Comparison of ENCODE assay signal across 10 cellular contexts in genomic region chr9:17802249-17802857, GRCh38.
DNase-seq lines count a peak whose midpoint lies in the region; ATAC-seq, FAIRE-seq and TF ChIP-seq lines count a peak whose summit lies in the region.
"Had no signal": no experiment of that assay in that cellular context is flagged by ENCODE, and none has a peak within 500 bp of the region (broad histone marks: within the 10 kb centered on the region; RNA-seq: fewer than 3 reads in every experiment).

No MANE protein-coding gene starts in this region.

- TF ChIP-seq POLR2A in HepG2 (IDR thresholded peaks at IDR 0.05; ENCODE audit: insufficient read depth in 1 of 2, low read depth in 2 of 2, low read length in 2 of 2), result no peak
- TF ChIP-seq POLR2A in vagina (IDR thresholded peaks at IDR 0.05), result no peak

- no peaks in the 10 kb centered on the region for H3K9me3 Mint-ChIP-seq in astrocyte (ENCODE audit: unreplicated experiment)

- DNase-seq in DMS53 treated with DMSO at 0.1 percent for 48 hours (lab: John Stamatoyannopoulos, UW; ENCODE audit: unreplicated experiment), result peak; percentile 8
- DNase-seq in astrocyte (ENCODE audit: low read depth), result no peak
- DNase-seq in HepG2 (ENCODE audit: low spot score), result no peak
- no peak for DNase-seq in vagina (ENCODE audit: extremely low spot score in 2 of 2)
- no peak for DNase-seq in stimulated activated CD8-positive, alpha-beta memory T cell treated with anti-CD3 and anti-CD28 coated beads, Interleukin-4, amount 100 ng/mL, for 48 hours
- DNase-seq: pancreas, tibial artery had no signal

- H3K27ac ChIP-seq in astrocyte (ENCODE audit: low read depth, low read length), result no peak overlapping the region
- H3K27ac ChIP-seq in HepG2 (ENCODE audit: extremely low read length, insufficient read depth, low read length), result no peak overlapping the region
- no peak overlapping the region for H3K27ac ChIP-seq in vagina
- H3K27ac ChIP-seq: pancreas, tibial artery had no signal

- POLR2A ChIA-PET in HepG2 (lab: Yijun Ruan, JAX), result no interaction called here

- no peaks in the 10 kb centered on the region for H3K9me3 ChIP-seq in astrocyte (ENCODE audit: insufficient read depth, low read depth, low read length)
- H3K9me3 ChIP-seq in HepG2 (ENCODE audit: low read length), result no peaks in the 10 kb centered on the region
- H3K9me3 ChIP-seq in vagina, result no peaks in the 10 kb centered on the region
- H3K9me3 ChIP-seq: pancreas, tibial artery had no signal

- no peaks in the 10 kb centered on the region for H3K36me3 Mint-ChIP-seq in astrocyte (ENCODE audit: low read depth, unreplicated experiment)

- no peak for FAIRE-seq in astrocyte (lab: Jason Lieb, UNC)
- no peak for FAIRE-seq in HepG2 (lab: Jason Lieb, UNC)
- FAIRE-seq: pancreas had no signal

- H3K79me2 ChIP-seq in astrocyte (ENCODE audit: insufficient read depth, low read length) (no peaks in the 10 kb centered on the region), HepG2 (ENCODE audit: insufficient read depth, low read length) (no peaks in the 10 kb centered on the region)

- H3K4me1 ChIP-seq in astrocyte (ENCODE audit: insufficient read depth, low read length) (no peaks in the 10 kb centered on the region), HepG2 (ENCODE audit: insufficient read depth, low read length) (no peaks in the 10 kb centered on the region), vagina (no peaks in the 10 kb centered on the region)
- H3K4me1 ChIP-seq: pancreas, tibial artery had no signal

- BruUV-seq in HepG2 (replicated peaks; lab: Mats Ljungman, UMichigan), result no TSS peak

- TF ChIP-seq CTCF in astrocyte (IDR thresholded peaks at IDR 0.05; ENCODE audit: insufficient read depth, low read depth, low read length) (peak; percentile 66), HepG2 (CRISPR knock-in tag; IDR thresholded peaks at IDR 0.05) (0 out of 2 replicates have a peak, but pooled peaks have one; percentile 22), vagina (IDR thresholded peaks at IDR 0.05) (no peak)

- peaks cover 11% of the 10 kb centered on the region for H3K27me3 Mint-ChIP-seq in astrocyte (ENCODE audit: low read depth, unreplicated experiment)

- H3K4me3 Mint-ChIP-seq in astrocyte (ENCODE audit: unreplicated experiment), result no peak overlapping the region

- no peak overlapping the region for H3K9ac ChIP-seq in astrocyte (ENCODE audit: low read length)
- H3K9ac ChIP-seq in HepG2 (ENCODE audit: insufficient read depth, low read depth, low read length), result no peak overlapping the region

- H3K4me2 ChIP-seq in astrocyte (ENCODE audit: low read length) (no peak overlapping the region), HepG2 (ENCODE audit: low read depth, low read length) (no peak overlapping the region)

- TF ChIP-seq RAD21 in Ishikawa (IDR thresholded peaks at IDR 0.05; ENCODE audit: low read depth) (peak; percentile 65), HepG2 (CRISPR knock-in tag; IDR thresholded peaks at IDR 0.05) (no peak)

- H3K27me3 ChIP-seq in astrocyte (ENCODE audit: insufficient read depth, low read length) (peaks cover 9% of the 10 kb centered on the region), HepG2 (ENCODE audit: control insufficient read depth in 1 of 2, insufficient read depth in 2 of 2, low read length in 2 of 2) (no peaks in the 10 kb centered on the region), vagina (no peaks in the 10 kb centered on the region)
- H3K27me3 ChIP-seq: pancreas, tibial artery had no signal

- intact Hi-C loops in HepG2 (cut with micrococcal nuclease; ENCODE audit: unreplicated experiment), result loop anchor here (2.0 kb wide), 1 partner anchor 272 kb away; no protein-coding TSS in a partner anchor
- intact Hi-C loops in vagina (cut with DNase I), result loop anchor here (10.0 kb wide), 1 partner anchor 62 kb away; no protein-coding TSS in a partner anchor

- no peak for ATAC-seq in HepG2
- no peak for ATAC-seq in GM18511 (IDR thresholded peaks at IDR 0.05; ENCODE audit: unreplicated experiment)
- ATAC-seq in HG03159 (IDR thresholded peaks at IDR 0.05; ENCODE audit: unreplicated experiment), result no peak

- H4K20me1 ChIP-seq in astrocyte (ENCODE audit: insufficient read depth, low read length), result no peaks in the 10 kb centered on the region
- H4K20me1 ChIP-seq in HepG2 (ENCODE audit: insufficient read depth, low read length), result no peaks in the 10 kb centered on the region

- CTCF ChIA-PET in HepG2 (lab: Yijun Ruan, JAX; ENCODE audit: low intra/inter-chr PET ratio, low total read pairs), result no interaction called here

- TF ChIP-seq EP300 in Ishikawa (IDR thresholded peaks at IDR 0.05; ENCODE audit: borderline replicate concordance) (no peak), HepG2 (IDR thresholded peaks at IDR 0.05; ENCODE audit: low read depth in 2 of 2, low read length in 2 of 2) (no peak), HepG2 (CRISPR knock-in tag; IDR thresholded peaks at IDR 0.05; ENCODE audit: borderline replicate concordance) (no peak)

- H3K4me3 ChIP-seq in astrocyte (ENCODE audit: insufficient read depth, low read depth, low read length) (no peak overlapping the region), HepG2 (replicated peaks in 1 of 3; ENCODE audit: insufficient read depth in 1 of 3, low read depth in 2 of 3, low read length in 3 of 3) (no peak overlapping the region), vagina (no peak overlapping the region)
- H3K4me3 ChIP-seq: pancreas, tibial artery had no signal

- in situ Hi-C loops in HepG2 (cut with HindIII; ENCODE audit: extremely low pct_ligation_motif_present, low pct_unique_long_range_greater_than_20kb), result loop anchor here (5.0 to 25.0 kb wide), 2 partner anchors 270 to 1235 kb away; partner anchors contain the start of genes RRAGA and SAXO1

- WGBS in HepG2 (ENCODE audit: low lambda C conversion rate), result 23% methylated on average over 3 of the region's 3 CpGs

- H3K36me3 ChIP-seq in astrocyte (ENCODE audit: insufficient read depth, low read length) (no peaks in the 10 kb centered on the region), HepG2 (replicated peaks in 1 of 2; ENCODE audit: control insufficient read depth in 1 of 2, insufficient read depth in 2 of 2, low read length in 2 of 2) (no peaks in the 10 kb centered on the region), vagina (no peaks in the 10 kb centered on the region)
- H3K36me3 ChIP-seq: pancreas, tibial artery had no signal

- no peak overlapping the region for H2AFZ ChIP-seq in astrocyte (ENCODE audit: low read depth, low read length)
- H2AFZ ChIP-seq in HepG2 (ENCODE audit: low read length), result no peak overlapping the region

- no peaks in the 10 kb centered on the region for H3K4me1 Mint-ChIP-seq in astrocyte (ENCODE audit: low read depth, unreplicated experiment)

- no peak overlapping the region for H3K27ac Mint-ChIP-seq in astrocyte (ENCODE audit: unreplicated experiment)

TF ChIP-seq in Ishikawa, 13 proteins besides CTCF, POLR2A, EP300 and RAD21 (continues in another document):
- TF ChIP-seq CREB1 (IDR thresholded peaks at IDR 0.05; ENCODE audit: low read depth), result no peak
- TF ChIP-seq EGR1 (IDR thresholded peaks at IDR 0.05), result no peak
- no peak for TF ChIP-seq TAF1 (IDR thresholded peaks at IDR 0.05; ENCODE audit: low read depth)

TF ChIP-seq in HepG2, 621 proteins besides CTCF, POLR2A, EP300 and RAD21:
- TF ChIP-seq STAG1 (CRISPR knock-in tag; IDR thresholded peaks at IDR 0.05) (peak; percentile 23), ELK4 (CRISPR knock-in tag; IDR thresholded peaks at IDR 0.05; ENCODE audit: borderline replicate concordance) (no peak)

Comparison
In these comparisons a context has a peak if more than half of its experiments do, and no peak if none do; other contexts are left out.
1. CTCF ChIP-seq: peak in astrocyte (single experiment) and HepG2 (single experiment); none in vagina (0 of 3).